ENCODE assay signal across 14 cellular contexts in the genomic region with DNA sequence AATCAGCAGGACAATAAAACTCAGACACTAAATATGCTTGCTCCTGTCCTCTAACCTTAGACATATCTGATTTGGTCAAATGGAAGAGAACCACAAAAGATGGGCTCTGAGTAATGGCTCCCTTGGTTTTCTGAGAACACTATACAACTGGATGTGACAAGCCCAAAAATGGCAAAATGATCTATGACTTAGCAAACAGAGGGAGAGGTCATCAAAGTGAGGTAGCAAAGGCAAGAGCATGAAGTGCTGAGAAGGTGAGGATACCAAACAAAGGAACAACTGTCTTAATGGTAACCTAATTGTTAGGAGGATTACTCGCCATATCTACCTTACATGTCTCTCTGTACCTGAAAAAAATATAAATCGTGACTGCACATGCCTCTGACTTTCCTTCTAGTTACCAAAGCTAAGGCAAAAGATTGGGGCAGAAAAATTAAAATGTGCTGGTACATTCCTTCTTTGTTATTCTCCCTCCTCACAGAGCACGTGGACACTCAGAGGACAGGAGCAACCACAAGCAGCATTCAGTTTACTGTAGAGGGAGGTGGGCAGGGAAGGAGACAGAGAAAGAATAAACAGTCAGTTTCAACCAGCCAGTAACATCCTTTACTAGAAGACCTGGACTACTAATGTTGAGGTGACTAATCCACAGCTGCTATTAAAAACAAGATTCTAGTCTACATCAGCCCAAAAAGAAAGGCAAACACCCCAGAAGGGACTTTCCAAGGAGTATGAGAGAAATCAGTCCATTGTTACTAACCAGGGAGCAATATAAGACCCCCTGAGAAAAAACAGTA.
DNase-seq lines count a peak whose midpoint lies in the region; ATAC-seq and TF ChIP-seq lines count a peak whose summit lies in the region.
"Had no signal": no experiment of that assay in that cellular context is flagged by ENCODE, and none has a peak within 500 bp of the region (broad histone marks: within the 10 kb centered on the region; RNA-seq: fewer than 3 reads in every experiment).

No MANE protein-coding gene starts in this region.

- H3K36me3 Mint-ChIP-seq in MCF 10A (ENCODE audit: insufficient read depth, unreplicated experiment) = peaks cover 24% of the 10 kb centered on the region
- H3K36me3 Mint-ChIP-seq in stimulated activated naive CD8-positive, alpha-beta T cell treated with anti-CD3 and anti-CD28 coated beads, Interleukin-15, Interleukin-2, amounts not matched to agents 100 ng/mL and 50 ng/mL, for 24 hours (ENCODE audit: low read depth) = peaks cover 47% of the 10 kb centered on the region
- H3K36me3 Mint-ChIP-seq in stimulated activated naive B cell treated with anti-CD40 and anti-IgM and Interleukin-4, amounts not matched to agents 10 μg/mL and 1 μg/mL and 100 μg/mL, for 72 hours = peaks cover 17 to 30% of the 10 kb centered on the region in 2 donors

- no peaks in the 10 kb centered on the region for H4K20me1 ChIP-seq in mammary epithelial cell (ENCODE audit: insufficient read depth, low read length)

- H3K4me1 Mint-ChIP-seq in MCF 10A (ENCODE audit: insufficient read depth, unreplicated experiment) = peaks cover 5% of the 10 kb centered on the region
- peaks cover 19% of the 10 kb centered on the region for H3K4me1 Mint-ChIP-seq in stimulated activated naive CD8-positive, alpha-beta T cell treated with anti-CD3 and anti-CD28 coated beads, Interleukin-15, Interleukin-2, amounts not matched to agents 100 ng/mL and 50 ng/mL, for 24 hours (ENCODE audit: low read depth)
- H3K4me1 Mint-ChIP-seq in stimulated activated naive B cell treated with anti-CD40 and anti-IgM and Interleukin-4, amounts not matched to agents 10 μg/mL and 1 μg/mL and 100 μg/mL, for 72 hours = peaks cover 3 to 7% of the 10 kb centered on the region in 2 donors

- DNase-seq in mammary epithelial cell (peak; percentile 66), MCF 10A (ENCODE audit: unreplicated experiment) (no peak), choroid plexus epithelial cell (ENCODE audit: low read depth) (peak; percentile 71), uterus (no peak), vagina (ENCODE audit: extremely low spot score in 2 of 2) (no peak)
- DNase-seq in stimulated activated naive B cell treated with anti-CD40 and anti-IgM and Interleukin-4, amounts not matched to agents 10 μg/mL and 1 μg/mL and 100 μg/mL, for 72 hours = no peak
- DNase-seq: BE2C, pancreas, trophoblast cell had no signal

- H3K27ac ChIP-seq in mammary epithelial cell (ENCODE audit: insufficient read depth, low read depth, low read length) = no peak overlapping the region
- no peak overlapping the region for H3K27ac ChIP-seq in uterus
- no peak overlapping the region for H3K27ac ChIP-seq in vagina
- H3K27ac ChIP-seq: ascending aorta, esophagus muscularis mucosa, pancreas had no signal

- 79% methylated on average over 3 of the region's 3 CpGs for WGBS in mammary epithelial cell (ENCODE audit: low coverage, missing lambda C conversion rate)

- H3K9me3 ChIP-seq in mammary epithelial cell (replicated peaks; ENCODE audit: insufficient read depth, low read length) (no peaks in the 10 kb centered on the region), uterus (no peaks in the 10 kb centered on the region), vagina (no peaks in the 10 kb centered on the region)
- H3K9me3 ChIP-seq: ascending aorta, BE2C, esophagus muscularis mucosa, pancreas had no signal

- in situ Hi-C loops in mammary epithelial cell (cut with MboI; ENCODE audit: low sequenced_read_pairs in 2 of 2) = no loop called here

- no peaks in the 10 kb centered on the region for H3K79me2 ChIP-seq in mammary epithelial cell (ENCODE audit: insufficient read depth, low read length)

- H3K4me2 ChIP-seq in mammary epithelial cell (ENCODE audit: insufficient read depth, low read depth, low read length) = no peak overlapping the region

- no peaks in the 10 kb centered on the region for H3K27me3 Mint-ChIP-seq in MCF 10A (ENCODE audit: insufficient read depth, unreplicated experiment)
- no peaks in the 10 kb centered on the region for H3K27me3 Mint-ChIP-seq in stimulated activated naive CD8-positive, alpha-beta T cell treated with anti-CD3 and anti-CD28 coated beads, Interleukin-15, Interleukin-2, amounts not matched to agents 100 ng/mL and 50 ng/mL, for 24 hours
- no peaks in the 10 kb centered on the region for H3K27me3 Mint-ChIP-seq in stimulated activated naive B cell treated with anti-CD40 and anti-IgM and Interleukin-4, amounts not matched to agents 10 μg/mL and 1 μg/mL and 100 μg/mL, for 72 hours

- dilution Hi-C loops in mammary epithelial cell (cut with HindIII; ENCODE audit: low sequenced_read_pairs) = no loop called here

- peak; percentile 38 for ATAC-seq in HG03442 (IDR thresholded peaks at IDR 0.05; ENCODE audit: unreplicated experiment)
- ATAC-seq in stimulated activated naive B cell treated with anti-CD40 and anti-IgM and Interleukin-4, amounts not matched to agents 10 μg/mL and 1 μg/mL and 100 μg/mL, for 72 hours (replicated peaks) = no peak
- ATAC-seq: WTC11 had no signal

- peaks cover 10% of the 10 kb centered on the region for H3K4me1 ChIP-seq in mammary epithelial cell (ENCODE audit: insufficient read depth, low read length)
- no peaks in the 10 kb centered on the region for H3K4me1 ChIP-seq in uterus
- H3K4me1 ChIP-seq in vagina = no peaks in the 10 kb centered on the region
- H3K4me1 ChIP-seq: ascending aorta, pancreas had no signal

- H3K27ac Mint-ChIP-seq in MCF 10A (ENCODE audit: low read depth, unreplicated experiment) = no peak overlapping the region
- peak overlapping the region; percentile 28 for H3K27ac Mint-ChIP-seq in stimulated activated naive CD8-positive, alpha-beta T cell treated with anti-CD3 and anti-CD28 coated beads, Interleukin-15, Interleukin-2, amounts not matched to agents 100 ng/mL and 50 ng/mL, for 24 hours
- H3K27ac Mint-ChIP-seq in stimulated activated naive B cell treated with anti-CD40 and anti-IgM and Interleukin-4, amounts not matched to agents 10 μg/mL and 1 μg/mL and 100 μg/mL, for 72 hours = no peak overlapping the region

- no peaks in the 10 kb centered on the region for H3K27me3 ChIP-seq in mammary epithelial cell (ENCODE audit: insufficient read depth, low read length)
- no peaks in the 10 kb centered on the region for H3K27me3 ChIP-seq in uterus
- no peaks in the 10 kb centered on the region for H3K27me3 ChIP-seq in vagina
- H3K27me3 ChIP-seq: ascending aorta, BE2C, esophagus muscularis mucosa, pancreas had no signal

- H3K4me3 ChIP-seq in mammary epithelial cell (replicated peaks in 1 of 3; ENCODE audit: insufficient read depth in 1 of 3, low read depth in 2 of 3, low read length in 3 of 3) (no peak overlapping the region), choroid plexus epithelial cell (ENCODE audit: low read depth, low read length) (no peak overlapping the region), uterus (no peak overlapping the region), vagina (no peak overlapping the region)
- H3K4me3 ChIP-seq: ascending aorta, esophagus muscularis mucosa, pancreas had no signal

- no peak overlapping the region for H2AFZ ChIP-seq in mammary epithelial cell (ENCODE audit: low read depth, low read length)

- TF ChIP-seq CTCF in mammary epithelial cell (conservative IDR thresholded peaks at IDR 0.05 in 1 of 2, IDR thresholded peaks at IDR 0.05 in 1 of 2; ENCODE audit: extremely low read depth in 1 of 2, insufficient read depth in 1 of 2, low read depth in 1 of 2, low read length in 2 of 2) (no peak), MCF 10A (IDR thresholded peaks at IDR 0.05; ENCODE audit: unreplicated experiment) (no peak), choroid plexus epithelial cell (conservative IDR thresholded peaks at IDR 0.05; ENCODE audit: low read depth, low read length) (no peak), uterus (IDR thresholded peaks at IDR 0.05) (no peak), vagina (IDR thresholded peaks at IDR 0.05) (no peak)

- no peaks in the 10 kb centered on the region for H3K9me3 Mint-ChIP-seq in MCF 10A (ENCODE audit: unreplicated experiment)
- no peaks in the 10 kb centered on the region for H3K9me3 Mint-ChIP-seq in stimulated activated naive CD8-positive, alpha-beta T cell treated with anti-CD3 and anti-CD28 coated beads, Interleukin-15, Interleukin-2, amounts not matched to agents 100 ng/mL and 50 ng/mL, for 24 hours
- H3K9me3 Mint-ChIP-seq in stimulated activated naive B cell treated with anti-CD40 and anti-IgM and Interleukin-4, amounts not matched to agents 10 μg/mL and 1 μg/mL and 100 μg/mL, for 72 hours = no peaks in the 10 kb centered on the region
- H3K9me3 Mint-ChIP-seq: WTC11 had no signal

- CTCF ChIA-PET in mammary epithelial cell (lab: Charles Lee; ENCODE audit: low non-redundant PET) = no interaction called here
- CTCF ChIA-PET in MCF 10A (lab: Yijun Ruan, JAX) = no interaction called here

- POLR2A ChIA-PET in MCF 10A (lab: Yijun Ruan, JAX) = no interaction called here

- intact Hi-C loops in mammary epithelial cell (cut with micrococcal nuclease) (no loop called here), MCF 10A (cut with micrococcal nuclease) (no loop called here), uterus (cut with DNase I; ENCODE audit: low total_unique reads) (no loop called here), vagina (cut with DNase I) (no loop called here)

- TF ChIP-seq POLR2A in uterus (IDR thresholded peaks at IDR 0.05) (no peak), vagina (IDR thresholded peaks at IDR 0.05) (no peak)

- no peaks in the 10 kb centered on the region for H3K36me3 ChIP-seq in mammary epithelial cell (ENCODE audit: insufficient read depth, low read length)
- H3K36me3 ChIP-seq in uterus = no peaks in the 10 kb centered on the region
- H3K36me3 ChIP-seq in vagina = peaks cover 0 to 18% of the 10 kb centered on the region in 2 donors
- H3K36me3 ChIP-seq: BE2C had no signal

- BruUV-seq in mammary epithelial cell (replicated peaks; lab: Mats Ljungman, UMichigan) (no TSS peak), MCF 10A (replicated peaks; lab: Mats Ljungman, UMichigan) (no TSS peak)

- H3K4me3 Mint-ChIP-seq in MCF 10A (ENCODE audit: unreplicated experiment) = no peak overlapping the region
- H3K4me3 Mint-ChIP-seq in stimulated activated naive CD8-positive, alpha-beta T cell treated with anti-CD3 and anti-CD28 coated beads, Interleukin-15, Interleukin-2, amounts not matched to agents 100 ng/mL and 50 ng/mL, for 24 hours = no peak overlapping the region
- H3K4me3 Mint-ChIP-seq in stimulated activated naive B cell treated with anti-CD40 and anti-IgM and Interleukin-4, amounts not matched to agents 10 μg/mL and 1 μg/mL and 100 μg/mL, for 72 hours = no peak overlapping the region
- H3K4me3 Mint-ChIP-seq: WTC11 had no signal

- no peak overlapping the region for H3K9ac ChIP-seq in mammary epithelial cell (ENCODE audit: insufficient read depth, low read length)

Comparison
In these comparisons a context has a peak if more than half of its experiments do, and no peak if none do; other contexts are left out.
1. DNase-seq: peak in mammary epithelial cell (single experiment) and choroid plexus epithelial cell (single experiment); none in MCF 10A (single experiment), uterus (0 of 2), vagina (0 of 2) and stimulated activated naive B cell treated with anti-CD40 and anti-IgM and Interleukin-4, amounts not matched to agents 10 μg/mL and 1 μg/mL and 100 μg/mL, for 72 hours (single experiment).